8 cellular contexts compared by ENCODE assay signal in genomic region chr11:92886243-92886905, GRCh38.
A peak's percentile ranks its signal among the peaks of the same experiment; 100 is the strongest.
DNase-seq lines count a peak whose midpoint lies in the region; ATAC-seq and TF ChIP-seq lines count a peak whose summit lies in the region.

No MANE protein-coding gene starts in this region.

- H3K4me1 ChIP-seq in iPS DF 6.9 (ENCODE audit: control insufficient read depth, insufficient read depth, low read length): no peaks in the 10 kb centered on the region

- H3K9me3 ChIP-seq in iPS DF 6.9 (ENCODE audit: control insufficient read depth, insufficient read depth, low read length): no peaks in the 10 kb centered on the region

- no peaks in the 10 kb centered on the region for H3K27me3 ChIP-seq in iPS DF 6.9 (ENCODE audit: control insufficient read depth, insufficient read depth, low read length)

- H3K27ac ChIP-seq in iPS DF 6.9 (ENCODE audit: low read length) (no peak overlapping the region), coronary artery (no peak overlapping the region)

- peak; percentile 89 for ATAC-seq in GM18868 (IDR thresholded peaks at IDR 0.05; ENCODE audit: unreplicated experiment)
- peak; percentile 77 for ATAC-seq in HG03354 (IDR thresholded peaks at IDR 0.05; ENCODE audit: poor library complexity, severe bottlenecking, unreplicated experiment)

- H3K36me3 ChIP-seq in iPS DF 6.9 (ENCODE audit: control insufficient read depth, insufficient read depth, low read length): peaks cover 10% of the 10 kb centered on the region

- TF ChIP-seq CTCF in astrocyte of the cerebellum (IDR thresholded peaks at IDR 0.05; ENCODE audit: low read depth, low read length, missing control alignments): peak; percentile 74
- TF ChIP-seq CTCF in coronary artery (IDR thresholded peaks at IDR 0.05): no peak

- peak; percentile 44 for DNase-seq in Caki2 (ENCODE audit: low read depth)
- peak; percentile 38 for DNase-seq in NCI-H226
- DNase-seq in astrocyte of the cerebellum (ENCODE audit: low read depth): peak; percentile 53
- peak; percentile 31 for DNase-seq in iPS DF 6.9 (ENCODE audit: low read depth, low spot score)
- peak; percentile 89 for DNase-seq in superior temporal gyrus (ENCODE audit: extremely low spot score)
- DNase-seq in coronary artery (ENCODE audit: low spot score): no peak

- WGBS in iPS DF 6.9 (ENCODE audit: insufficient coverage, insufficient read length): no CpG with 5 or more reads among the region's 4 CpGs

- in situ Hi-C loops in Caki2 (cut with HindIII; ENCODE audit: low pct_unique_long_range_greater_than_20kb, low sequenced_read_pairs) (no loop called here), astrocyte of the cerebellum (cut with HindIII; ENCODE audit: low sequenced_read_pairs) (no loop called here)

- H3K4me3 ChIP-seq in astrocyte of the cerebellum (ENCODE audit: low read depth, low read length): no peak overlapping the region
- H3K4me3 ChIP-seq in iPS DF 6.9 (ENCODE audit: low read length): no peak overlapping the region
- no peak overlapping the region for H3K4me3 ChIP-seq in coronary artery
